8 cellular contexts compared by ENCODE assay signal in genomic region chr2:74392449-74392743, GRCh38. TPM values are rescaled to one million over a fixed set of nuclear protein-coding genes. Genes with fewer than 3 reads are reported as not detected.
A peak's percentile ranks its signal among the peaks of the same experiment; 100 is the strongest.
DNase-seq lines count a peak whose midpoint lies in the region; ATAC-seq, FAIRE-seq and TF ChIP-seq lines count a peak whose summit lies in the region.

No MANE protein-coding gene starts in this region.

- H3K79me2 ChIP-seq in astrocyte (ENCODE audit: insufficient read depth, low read length): peaks cover 45% of the 10 kb centered on the region

- no peak for TF ChIP-seq CTCF in astrocyte (IDR thresholded peaks at IDR 0.05; ENCODE audit: insufficient read depth, low read depth, low read length)

- H2AFZ ChIP-seq in astrocyte (ENCODE audit: low read depth, low read length): peak overlapping the region; percentile 97

- H3K9me3 ChIP-seq in astrocyte (ENCODE audit: insufficient read depth, low read depth, low read length) (no peaks in the 10 kb centered on the region), muscle layer of colon (ENCODE audit: low read length) (no peaks in the 10 kb centered on the region)

- no peak for DNase-seq in stimulated activated naive CD8-positive, alpha-beta T cell treated with anti-CD3 and anti-CD28 coated beads, Interleukin-15, Interleukin-2, amounts not matched to agents 100 U/mL and 50 U/mL, for 24 hours
- DNase-seq in astrocyte (ENCODE audit: low read depth): no peak
- DNase-seq in ecto neural progenitor cell (ENCODE audit: low spot score): no peak
- DNase-seq in NCI-H446 treated with DMSO at 0.1 percent for 48 hours (lab: John Stamatoyannopoulos, UW): no peak
- DNase-seq in NCI-H2029 (lab: John Stamatoyannopoulos, UW): no peak
- no peak for DNase-seq in SW480 (ENCODE audit: low spot score)

- H3K36me3 ChIP-seq in astrocyte (ENCODE audit: insufficient read depth, low read length) (no peaks in the 10 kb centered on the region), muscle layer of colon (ENCODE audit: insufficient read depth, low read length) (no peaks in the 10 kb centered on the region)

- H3K9me3 Mint-ChIP-seq in stimulated activated naive CD8-positive, alpha-beta T cell treated with anti-CD3 and anti-CD28 coated beads, Interleukin-15, Interleukin-2, amounts not matched to agents 100 ng/mL and 50 ng/mL, for 24 hours: no peaks in the 10 kb centered on the region
- H3K9me3 Mint-ChIP-seq in astrocyte (ENCODE audit: unreplicated experiment): no peaks in the 10 kb centered on the region

- peak overlapping the region; percentile 92 for H3K4me3 ChIP-seq in astrocyte (ENCODE audit: insufficient read depth, low read depth, low read length)
- H3K4me3 ChIP-seq in muscle layer of colon (ENCODE audit: low read depth in 1 of 2, low read length in 2 of 2): peak overlapping the region; percentile 72 to 80

- no peak overlapping the region for H3K27ac ChIP-seq in astrocyte (ENCODE audit: low read depth, low read length)
- peak overlapping the region; percentile 79 for H3K27ac ChIP-seq in muscle layer of colon (ENCODE audit: low read depth, low read length)

- H3K4me1 ChIP-seq in astrocyte (ENCODE audit: insufficient read depth, low read length) (peaks cover 12% of the 10 kb centered on the region), muscle layer of colon (ENCODE audit: insufficient read depth, low read length) (peaks cover 36% of the 10 kb centered on the region)

- H3K27ac Mint-ChIP-seq in stimulated activated naive CD8-positive, alpha-beta T cell treated with anti-CD3 and anti-CD28 coated beads, Interleukin-15, Interleukin-2, amounts not matched to agents 100 ng/mL and 50 ng/mL, for 24 hours: peak overlapping the region; percentile 28
- no peak overlapping the region for H3K27ac Mint-ChIP-seq in astrocyte (ENCODE audit: unreplicated experiment)

- peak overlapping the region; percentile 98 for H3K9ac ChIP-seq in astrocyte (ENCODE audit: low read length)
- no peak overlapping the region for H3K9ac ChIP-seq in muscle layer of colon (ENCODE audit: low read length)

- no peaks in the 10 kb centered on the region for H3K36me3 Mint-ChIP-seq in stimulated activated naive CD8-positive, alpha-beta T cell treated with anti-CD3 and anti-CD28 coated beads, Interleukin-15, Interleukin-2, amounts not matched to agents 100 ng/mL and 50 ng/mL, for 24 hours (ENCODE audit: low read depth)
- no peaks in the 10 kb centered on the region for H3K36me3 Mint-ChIP-seq in astrocyte (ENCODE audit: low read depth, unreplicated experiment)

- peak overlapping the region; percentile 92 for H3K4me2 ChIP-seq in astrocyte (ENCODE audit: low read length)

- no peaks in the 10 kb centered on the region for H3K27me3 ChIP-seq in astrocyte (ENCODE audit: insufficient read depth, low read length)
- no peaks in the 10 kb centered on the region for H3K27me3 ChIP-seq in muscle layer of colon (ENCODE audit: control insufficient read depth in 1 of 2, insufficient read depth in 2 of 2, low read length in 2 of 2)

- H3K4me1 Mint-ChIP-seq in stimulated activated naive CD8-positive, alpha-beta T cell treated with anti-CD3 and anti-CD28 coated beads, Interleukin-15, Interleukin-2, amounts not matched to agents 100 ng/mL and 50 ng/mL, for 24 hours (ENCODE audit: low read depth): no peaks in the 10 kb centered on the region
- peaks cover 4% of the 10 kb centered on the region for H3K4me1 Mint-ChIP-seq in astrocyte (ENCODE audit: low read depth, unreplicated experiment)

- no peak for ATAC-seq in stimulated activated naive CD8-positive, alpha-beta T cell treated with anti-CD3 and anti-CD28 coated beads, Interleukin-15, Interleukin-2, amounts not matched to agents 100 U/mL and 50 U/mL, for 24 hours

- FAIRE-seq in astrocyte (lab: Jason Lieb, UNC): no peak

- H4K20me1 ChIP-seq in astrocyte (ENCODE audit: insufficient read depth, low read length): peaks cover 33% of the 10 kb centered on the region

- H3K27me3 Mint-ChIP-seq in stimulated activated naive CD8-positive, alpha-beta T cell treated with anti-CD3 and anti-CD28 coated beads, Interleukin-15, Interleukin-2, amounts not matched to agents 100 ng/mL and 50 ng/mL, for 24 hours: peaks cover 7% of the 10 kb centered on the region
- H3K27me3 Mint-ChIP-seq in astrocyte (ENCODE audit: low read depth, unreplicated experiment): no peaks in the 10 kb centered on the region

- H3K4me3 Mint-ChIP-seq in stimulated activated naive CD8-positive, alpha-beta T cell treated with anti-CD3 and anti-CD28 coated beads, Interleukin-15, Interleukin-2, amounts not matched to agents 100 ng/mL and 50 ng/mL, for 24 hours: peak overlapping the region; percentile 93
- peak overlapping the region; percentile 72 for H3K4me3 Mint-ChIP-seq in astrocyte (ENCODE audit: unreplicated experiment)

RNA-seq across cellular contexts. Expression of gene DCTN1, which starts 12.3 kb away (rescaled TPM):
- total RNA-seq in astrocyte: 206 and 215 TPM in 2 replicates

RNA-seq across cellular contexts. Expression of gene C2orf81, which starts 29.0 kb away (rescaled TPM):
- total RNA-seq in astrocyte: 2.1 and 2.5 TPM in 2 replicates

RNA-seq across cellular contexts. Expression of gene WDR54, which starts 29.1 kb away (rescaled TPM):
- 14.8 and 17.5 TPM in 2 replicates for total RNA-seq in astrocyte

RNA-seq across cellular contexts. Expression of gene SLC4A5, which starts 49.2 kb away (rescaled TPM):
- 0.36 and 0.41 TPM in 2 replicates for total RNA-seq in astrocyte

RNA-seq across cellular contexts. Expression of gene RTKN, which starts 49.3 kb away (rescaled TPM):
- 41.6 and 44.4 TPM in 2 replicates for total RNA-seq in astrocyte
